In the genomic region with DNA sequence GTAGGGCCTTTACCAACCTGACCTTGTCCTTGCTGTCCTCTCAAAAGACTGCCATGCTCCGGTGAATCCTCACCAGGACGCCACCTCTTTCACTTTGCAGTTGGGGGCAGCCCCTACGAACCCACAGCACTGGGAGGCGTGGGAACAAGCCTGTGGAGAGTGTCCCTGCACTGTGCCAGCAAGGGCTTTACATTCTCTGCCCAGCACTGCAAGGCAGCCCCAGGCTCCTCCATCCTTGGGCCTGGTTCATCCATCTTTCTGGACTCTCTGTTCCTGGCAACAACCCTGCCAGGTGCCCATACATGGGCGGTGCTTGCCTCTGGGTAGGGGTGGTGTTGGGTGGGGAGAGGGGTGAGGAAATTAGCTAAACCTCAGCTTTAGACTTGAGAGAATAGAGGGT, we compare ENCODE assay signal across 16 cellular contexts. TPM values are rescaled to one million over a fixed set of nuclear protein-coding genes. Genes with fewer than 3 reads are reported as not detected.
"Had no signal": no experiment of that assay in that cellular context is flagged by ENCODE, and none has a peak within 500 bp of the region (broad histone marks: within the 10 kb centered on the region; RNA-seq: fewer than 3 reads in every experiment).

No MANE protein-coding gene starts in this region.

- H3K4me3 ChIP-seq: mucosa of descending colon had no signal

- H3K9me3 Mint-ChIP-seq: activated CD4-positive, alpha-beta memory T cell treated with anti-CD3 and anti-CD28 coated beads for 36 hours; activated naive CD8-positive, alpha-beta T cell treated with anti-CD3 and anti-CD28 coated beads, Interleukin-2, amount 50 U/mL, for 24 hours had no signal

- H3K27ac Mint-ChIP-seq: activated CD4-positive, alpha-beta memory T cell treated with anti-CD3 and anti-CD28 coated beads for 36 hours; activated CD4-positive, alpha-beta T cell treated with anti-CD3 and anti-CD28 coated beads for 36 hours; activated naive CD8-positive, alpha-beta T cell treated with anti-CD3 and anti-CD28 coated beads, Interleukin-2, amount 50 U/mL, for 24 hours; naive thymus-derived CD4-positive, alpha-beta T cell had no signal

- ATAC-seq: activated CD4-positive, alpha-beta T cell treated with anti-CD3 and anti-CD28 coated beads for 36 hours; activated naive CD8-positive, alpha-beta T cell treated with anti-CD3 and anti-CD28 coated beads, Interleukin-2, amount 50 U/mL, for 24 hours; activated T-cell treated with anti-CD3 and anti-CD28 coated beads, Interleukin-2, amount 50 U/mL, for 4 hours; left lobe of liver; mucosa of descending colon; naive thymus-derived CD4-positive, alpha-beta T cell had no signal

- DNase-seq: activated CD4-positive, alpha-beta memory T cell treated with anti-CD3 and anti-CD28 coated beads for 36 hours; activated CD4-positive, alpha-beta T cell treated with anti-CD3 and anti-CD28 coated beads for 36 hours; activated gamma-delta T cell treated with Interleukin-2 at 50 U/mL for 16 hours; activated naive CD8-positive, alpha-beta T cell treated with anti-CD3 and anti-CD28 coated beads, Interleukin-2, amount 50 U/mL, for 24 hours; activated T-cell treated with anti-CD3 and anti-CD28 coated beads, Interleukin-2, amount 50 U/mL, for 4 hours; mammary epithelial cell; mucosa of descending colon; naive thymus-derived CD4-positive, alpha-beta T cell; stimulated activated CD4-positive, alpha-beta T cell treated with anti-CD3 and anti-CD28 coated beads, Interleukin-15, amount 100 ng/mL, for 24 hours; stimulated activated CD4-positive, alpha-beta T cell treated with anti-CD3 and anti-CD28 coated beads, Interleukin-4, amount 100 ng/mL, for 1 hour; T-helper 1 cell; trophoblast cell had no signal

- H3K4me3 Mint-ChIP-seq: activated CD4-positive, alpha-beta memory T cell treated with anti-CD3 and anti-CD28 coated beads for 36 hours; activated CD4-positive, alpha-beta T cell treated with anti-CD3 and anti-CD28 coated beads for 36 hours; activated naive CD8-positive, alpha-beta T cell treated with anti-CD3 and anti-CD28 coated beads, Interleukin-2, amount 50 U/mL, for 24 hours; activated T-cell treated with anti-CD3 and anti-CD28 coated beads, Interleukin-2, amount 50 U/mL, for 4 hours; naive thymus-derived CD4-positive, alpha-beta T cell had no signal

- H3K9me3 ChIP-seq: mucosa of descending colon had no signal

- H3K4me1 Mint-ChIP-seq: activated naive CD8-positive, alpha-beta T cell treated with anti-CD3 and anti-CD28 coated beads, Interleukin-2, amount 50 U/mL, for 24 hours had no signal

RNA-seq across cellular contexts. Expression of a gene that starts 1.4 kb away (rescaled TPM):
- total RNA-seq: activated CD4-positive, alpha-beta memory T cell treated with anti-CD3 and anti-CD28 coated beads for 36 hours; activated CD4-positive, alpha-beta T cell treated with anti-CD3 and anti-CD28 coated beads for 36 hours; activated T-cell treated with anti-CD3 and anti-CD28 coated beads, Interleukin-2, amount 50 U/mL, for 4 hours; bronchial epithelial cell; left lobe of liver; mammary epithelial cell; naive thymus-derived CD4-positive, alpha-beta T cell; renal cortical epithelial cell; skeletal muscle tissue had no signal

RNA-seq across cellular contexts. Expression of a gene that starts 5.1 kb away (rescaled TPM):
- total RNA-seq: activated CD4-positive, alpha-beta memory T cell treated with anti-CD3 and anti-CD28 coated beads for 36 hours; activated CD4-positive, alpha-beta T cell treated with anti-CD3 and anti-CD28 coated beads for 36 hours; activated T-cell treated with anti-CD3 and anti-CD28 coated beads, Interleukin-2, amount 50 U/mL, for 4 hours; bronchial epithelial cell; left lobe of liver; mammary epithelial cell; naive thymus-derived CD4-positive, alpha-beta T cell; skeletal muscle tissue had no signal
